ENCODE assay signal across 8 cellular contexts in genomic region chr4:84965558-84966381, GRCh38. TPM values are rescaled to one million over a fixed set of nuclear protein-coding genes. Genes with fewer than 3 reads are reported as not detected.
DNase-seq lines count a peak whose midpoint lies in the region; ATAC-seq and TF ChIP-seq lines count a peak whose summit lies in the region.

No MANE protein-coding gene starts in this region.

- H3K9me3 ChIP-seq in tibial artery: no peaks in the 10 kb centered on the region

- H3K27ac ChIP-seq in epithelial cell of prostate: peak overlapping the region; percentile 73
- H3K27ac ChIP-seq in mesendoderm (ENCODE audit: low read depth, low read length): peak overlapping the region; percentile 99
- peak overlapping the region; percentile 92 to 98 for H3K27ac ChIP-seq in tibial artery

- peak overlapping the region; percentile 97 for H3K18ac ChIP-seq in mesendoderm (ENCODE audit: low read length)

- no peaks in the 10 kb centered on the region for H3K79me1 ChIP-seq in mesendoderm (ENCODE audit: low read length)

- H3K36me3 ChIP-seq in mesendoderm (ENCODE audit: control insufficient read depth, insufficient read depth, low read length): no peaks in the 10 kb centered on the region
- no peaks in the 10 kb centered on the region for H3K36me3 ChIP-seq in tibial artery

- DNase-seq in NCI-H1417 (lab: John Stamatoyannopoulos, UW): peak; percentile 69 to 89 (median 87)
- DNase-seq in NCI-H1417 treated with DMSO at 0.1 percent for 48 hours (lab: John Stamatoyannopoulos, UW): no peak
- DNase-seq in SW480 (ENCODE audit: low spot score): peak; percentile 46
- no peak for DNase-seq in epithelial cell of prostate (ENCODE audit: low read depth, low spot score)
- peak; percentile 76 for DNase-seq in mesendoderm
- DNase-seq in tibial artery: peak; percentile 29 to 70
- DNase-seq in stimulated activated naive CD4-positive, alpha-beta T cell treated with Interleukin-2 at 50 U/mL for 16 hours (lab: John Stamatoyannopoulos, UW): no peak

- no peak overlapping the region for H4K5ac ChIP-seq in mesendoderm (ENCODE audit: low read length)

- H4K8ac ChIP-seq in mesendoderm (ENCODE audit: low read depth, low read length): peak overlapping the region; percentile 5

- peak overlapping the region; percentile 89 for H3K9ac ChIP-seq in mesendoderm (ENCODE audit: low read length)

- H3K4me3 ChIP-seq in mesendoderm (ENCODE audit: low read length) (peak overlapping the region; percentile 14), tibial artery (peak overlapping the region; percentile 81 to 86)

- ATAC-seq in HG03432 (IDR thresholded peaks at IDR 0.05; ENCODE audit: unreplicated experiment): peak; percentile 29

- intact Hi-C loops in tibial artery (cut with DNase I; ENCODE audit: low total_unique reads): no loop called here

- peaks cover 28% of the 10 kb centered on the region for H3K79me2 ChIP-seq in mesendoderm (ENCODE audit: control insufficient read depth, insufficient read depth, low read length)

- H3K4me1 ChIP-seq in mesendoderm (ENCODE audit: control insufficient read depth, low read depth, low read length): no peaks in the 10 kb centered on the region
- peaks cover 0 to 40% (median 5%) of the 10 kb centered on the region in 4 donors for H3K4me1 ChIP-seq in tibial artery

- no CpG with 5 or more reads among the region's 98 CpGs for WGBS in mesendoderm (ENCODE audit: extremely low coverage, insufficient coverage, low lambda C conversion rate)

- H3K4ac ChIP-seq in mesendoderm (ENCODE audit: low read depth, low read length): peak overlapping the region; percentile 91

- H3K4me2 ChIP-seq in mesendoderm (ENCODE audit: low read length): peak overlapping the region; percentile 34

- H3K27me3 ChIP-seq in mesendoderm (ENCODE audit: insufficient read depth, low read length, poor library complexity) (no peaks in the 10 kb centered on the region), tibial artery (no peaks in the 10 kb centered on the region)

- no peak overlapping the region for H3K23ac ChIP-seq in mesendoderm (ENCODE audit: low read length)

- no peak overlapping the region for H2AK5ac ChIP-seq in mesendoderm (ENCODE audit: low read length)

- H3K56ac ChIP-seq in mesendoderm (ENCODE audit: low read length): peak overlapping the region; percentile 96

- H2BK15ac ChIP-seq in mesendoderm (replicated peaks; ENCODE audit: low read depth): no peak overlapping the region

- peak overlapping the region; percentile 85 for H2BK120ac ChIP-seq in mesendoderm (ENCODE audit: low read depth, low read length)

- peak overlapping the region; percentile 52 for H2BK5ac ChIP-seq in mesendoderm (ENCODE audit: low read length)

- TF ChIP-seq CTCF in tibial artery (IDR thresholded peaks at IDR 0.05): no peak

RNA-seq across cellular contexts. Expression of gene WDFY3, which starts 0.7 kb away (rescaled TPM):
- 23.7 TPM for polyA plus RNA-seq in mesendoderm (2013, experiment 1 of 2)
- 23.9 TPM for polyA plus RNA-seq in mesendoderm (2013, experiment 2 of 2)

Comparison
In these comparisons a context has a peak if more than half of its experiments do, and no peak if none do; other contexts are left out.
1. DNase-seq: peak in NCI-H1417 (3 of 3), SW480 (single experiment), mesendoderm (single experiment) and tibial artery (2 of 2); none in NCI-H1417 treated with DMSO at 0.1 percent for 48 hours (single experiment), epithelial cell of prostate (single experiment) and stimulated activated naive CD4-positive, alpha-beta T cell treated with Interleukin-2 at 50 U/mL for 16 hours (single experiment).
2. Peak in every context shown above with its lines, with median percentiles within 50 percentile points of each other: H3K27ac ChIP-seq.